Comparison of ENCODE assay signal across 1 cellular context in genomic region chrX:64265265-64265664, GRCh38.
TF ChIP-seq lines count a peak whose summit lies in the region.

No MANE protein-coding gene starts in this region.

TF ChIP-seq in GM23338, 12 proteins besides CTCF, POLR2A, EP300 and RAD21:
- TF ChIP-seq REST (IDR thresholded peaks at IDR 0.05; ENCODE audit: unreplicated experiment) = no peak
- TF ChIP-seq ZNF331 (CRISPR knock-in tag; IDR thresholded peaks at IDR 0.05; ENCODE audit: low read depth) = no peak
